In genomic region chr1:207052736-207053545, GRCh38 we compare ENCODE assay signal across 8 cellular contexts. TPM values are rescaled to one million over a fixed set of nuclear protein-coding genes. Genes with fewer than 3 reads are reported as not detected.
DNase-seq lines count a peak whose midpoint lies in the region; TF ChIP-seq lines count a peak whose summit lies in the region.

Gene PFKFB2 (plus strand): TSS chr1:207053275. CDS start chr1:207054718, 1,443 bp downstream.

- H3K4me1 Mint-ChIP-seq in nephron: peaks cover 46% of the 10 kb centered on the region

- H3K27me3 Mint-ChIP-seq in nephron (ENCODE audit: low read depth): no peaks in the 10 kb centered on the region

- H3K36me3 Mint-ChIP-seq in nephron (ENCODE audit: low read depth): peaks cover 8% of the 10 kb centered on the region

- peak within 1 kb of the TSS; percentile 66 for H3K4me3 ChIP-seq in fibroblast of villous mesenchyme (ENCODE audit: low read depth, low read length)

- H3K4me3 Mint-ChIP-seq in nephron: peak within 1 kb of the TSS; percentile 96 to 100 (median 98)

- TF ChIP-seq CTCF in fibroblast of villous mesenchyme (IDR thresholded peaks at IDR 0.05; ENCODE audit: insufficient read depth, low read depth, low read length) (no peak), nephron (IDR thresholded peaks at IDR 0.05; ENCODE audit: unreplicated experiment in 3 of 3) (peak in 1 of 3 experiments; percentile 17)

- H3K9me3 Mint-ChIP-seq in nephron: no peaks in the 10 kb centered on the region

- peak within 1 kb of the TSS; percentile 90 to 99 (median 93) for H3K27ac Mint-ChIP-seq in nephron

- DNase-seq in EL: peak; percentile 92
- DNase-seq in GOT3 (lab: John Stamatoyannopoulos, UW): peak; percentile 61
- peak; percentile 99 for DNase-seq in M059J (ENCODE audit: low read depth)
- peak; percentile 97 to 98 for DNase-seq in SHP77 (lab: John Stamatoyannopoulos, UW)
- DNase-seq in activated naive CD4-positive, alpha-beta T cell (lab: John Stamatoyannopoulos, UW): peak; percentile 79 to 92 (median 86)
- DNase-seq in fibroblast of villous mesenchyme (ENCODE audit: low read depth): peak; percentile 93
- peak; percentile 95 for DNase-seq in stimulated activated naive CD4-positive, alpha-beta T cell treated with Interleukin-2 at 50 U/mL for 16 hours (lab: John Stamatoyannopoulos, UW)

RNA-seq across cellular contexts. Expression of gene PFKFB2, which starts in this region (rescaled TPM):
- total RNA-seq in M059J (2014; rRNA removed; shearing (Covaris generic)): 6.4 and 6.5 TPM in 2 replicates
- total RNA-seq in fibroblast of villous mesenchyme: 6.9 and 8.7 TPM in 2 replicates

Comparison
In these comparisons a context has a peak if more than half of its experiments do, and no peak if none do; other contexts are left out.
1. Peak in every context shown above with its lines: DNase-seq and H3K4me3 ChIP-seq.